Comparison of ENCODE assay signal across 29 cellular contexts in the genomic region with DNA sequence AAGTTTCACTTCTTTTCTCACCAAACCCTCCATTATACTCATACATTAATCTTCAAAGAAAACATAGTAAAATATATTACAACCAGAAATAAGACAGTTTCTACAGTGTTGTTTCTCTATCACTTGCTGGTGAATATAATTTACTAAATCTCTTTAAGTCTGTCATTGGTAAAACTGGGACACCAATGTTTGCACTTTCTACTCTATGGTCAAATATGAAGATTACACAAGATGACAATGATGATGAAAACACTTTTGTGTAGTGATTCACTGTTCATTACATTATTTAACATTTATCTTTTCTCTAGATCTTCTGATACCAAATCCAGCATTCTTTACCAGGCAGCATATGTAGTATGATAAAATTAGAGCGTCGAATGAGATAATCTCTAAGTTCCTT.
"Had no signal": no experiment of that assay in that cellular context is flagged by ENCODE, and none has a peak within 500 bp of the region (broad histone marks: within the 10 kb centered on the region; RNA-seq: fewer than 3 reads in every experiment).

No MANE protein-coding gene starts in this region.

- H3K9me3 Mint-ChIP-seq: dendritic cell treated with granulocyte-macrophage colony-stimulating factor and Interleukin-4, amounts not matched to agents 40 ng/mL and 50 ng/mL, for 4 days; endodermal cell had no signal

- FAIRE-seq: endometrium, endothelial cell of umbilical vein, frontal cortex had no signal

- H3K4me2 ChIP-seq: hepatocyte had no signal

- H3K27ac ChIP-seq: colonic mucosa, coronary artery, dorsolateral prefrontal cortex, epithelial cell of prostate, esophagus muscularis mucosa, esophagus squamous epithelium, foreskin keratinocyte, gastrocnemius medialis, gastroesophageal sphincter, heart left ventricle, heart right ventricle, hepatocyte had no signal

- H3K4me1 ChIP-seq: colonic mucosa, esophagus muscularis mucosa, esophagus squamous epithelium, foreskin keratinocyte, gastrocnemius medialis, gastroesophageal sphincter had no signal

- H3K36me3 ChIP-seq: colonic mucosa, esophagus muscularis mucosa, esophagus squamous epithelium, gastrocnemius medialis, gastroesophageal sphincter, heart left ventricle, heart right ventricle had no signal

- H3K79me2 ChIP-seq: hepatocyte had no signal

- H3K4me3 Mint-ChIP-seq: dendritic cell treated with granulocyte-macrophage colony-stimulating factor and Interleukin-4, amounts not matched to agents 40 ng/mL and 50 ng/mL, for 4 days; effector memory CD8-positive, alpha-beta T cell; endodermal cell had no signal

- H2AFZ ChIP-seq: hepatocyte had no signal

- H3K4me3 ChIP-seq: colonic mucosa, coronary artery, dorsolateral prefrontal cortex, esophagus muscularis mucosa, esophagus squamous epithelium, gastrocnemius medialis, gastroesophageal sphincter, heart left ventricle, heart right ventricle, hepatocyte had no signal

- H3K27me3 ChIP-seq: colonic mucosa, dorsolateral prefrontal cortex, esophagus muscularis mucosa, esophagus squamous epithelium, foreskin keratinocyte, gastrocnemius medialis, gastroesophageal sphincter, heart left ventricle, heart right ventricle, hepatocyte had no signal

- H3K27me3 Mint-ChIP-seq: dendritic cell treated with granulocyte-macrophage colony-stimulating factor and Interleukin-4, amounts not matched to agents 40 ng/mL and 50 ng/mL, for 4 days had no signal

- H3K9me3 ChIP-seq: colonic mucosa, esophagus muscularis mucosa, esophagus squamous epithelium, gastrocnemius medialis, gastroesophageal sphincter, heart left ventricle, heart right ventricle had no signal

- DNase-seq: colonic mucosa; cortex of kidney; dermis blood vessel endothelial cell; dorsolateral prefrontal cortex; effector CD4-positive, alpha-beta T cell; effector CD8-positive, alpha-beta T cell; effector memory CD4-positive, alpha-beta T cell; effector memory CD8-positive, alpha-beta T cell; endodermal cell; erythroblast; esophagus squamous epithelium; foreskin fibroblast; foreskin keratinocyte; foreskin melanocyte; gastrocnemius medialis; glutamatergic neuron; head of caudate nucleus; heart left ventricle; heart right ventricle had no signal

- ATAC-seq: effector memory CD8-positive, alpha-beta T cell; esophagus mucosa; foreskin keratinocyte; gastrocnemius medialis; gastroesophageal sphincter; heart left ventricle; heart right ventricle had no signal
